ENCODE assay signal across 16 cellular contexts in the genomic region with DNA sequence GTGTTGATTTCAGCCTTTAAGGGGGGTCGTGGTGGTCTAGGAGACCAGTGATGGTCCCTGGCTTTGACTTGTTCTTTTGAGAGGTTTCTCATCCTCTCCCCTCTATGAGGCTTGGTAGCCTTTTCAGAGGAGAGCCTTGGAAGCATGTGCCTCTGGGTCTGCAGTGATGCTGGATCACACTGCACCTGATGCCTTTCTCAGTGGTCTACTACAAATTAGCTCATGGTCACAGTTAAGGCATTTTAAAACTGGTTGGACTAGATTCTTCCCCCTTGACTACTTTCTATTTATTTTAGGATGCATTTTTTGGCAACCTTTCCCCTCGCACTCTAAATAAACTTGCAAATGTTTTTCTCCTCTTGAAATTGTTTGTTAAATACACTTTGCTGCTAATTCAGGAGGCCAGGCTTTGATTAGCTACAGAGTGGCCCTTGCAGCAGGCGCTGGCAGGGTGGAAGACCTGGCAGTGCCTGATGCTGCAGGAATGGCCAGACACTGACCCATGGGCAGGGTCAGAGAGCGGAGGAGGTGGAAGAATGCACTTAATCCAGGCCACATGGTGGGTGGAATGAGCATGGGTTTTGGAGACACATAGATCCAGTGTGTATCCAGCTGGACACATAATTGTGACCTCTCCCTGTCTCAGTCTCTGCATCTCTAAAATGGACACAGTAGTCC.
DNase-seq lines count a peak whose midpoint lies in the region; ATAC-seq, FAIRE-seq and TF ChIP-seq lines count a peak whose summit lies in the region.
"Had no signal": no experiment of that assay in that cellular context is flagged by ENCODE, and none has a peak within 500 bp of the region (broad histone marks: within the 10 kb centered on the region; RNA-seq: fewer than 3 reads in every experiment).

No MANE protein-coding gene starts in this region.

- H2AFZ ChIP-seq in H1 (ENCODE audit: low read length): no peak overlapping the region

- no peak overlapping the region for H4K8ac ChIP-seq in H1 (ENCODE audit: extremely low read depth, insufficient read depth, low read length)

- H3K23ac ChIP-seq in H1 (ENCODE audit: insufficient read length): no peak overlapping the region

- H3K14ac ChIP-seq in H1 (ENCODE audit: insufficient read length): no peak overlapping the region

- peak; percentile 7 for FAIRE-seq in H1 (lab: Jason Lieb, UNC)
- FAIRE-seq: D721Med had no signal

- no peak overlapping the region for H2BK120ac ChIP-seq in H1 (replicated peaks; ENCODE audit: low read depth, low read length)

- H2BK12ac ChIP-seq in H1 (ENCODE audit: low read depth, low read length): no peak overlapping the region

- TF ChIP-seq RAD21 in H1 (IDR thresholded peaks at IDR 0.05 in 1 of 2, conservative IDR thresholded peaks at IDR 0.05 in 1 of 2; ENCODE audit: low read depth in 2 of 2, low read length in 2 of 2): no peak

- no peak overlapping the region for H4K91ac ChIP-seq in H1 (replicated peaks; ENCODE audit: insufficient read length, low read length)

- no peak for TF ChIP-seq EP300 in H1 (IDR thresholded peaks at IDR 0.05; ENCODE audit: borderline replicate concordance in 1 of 2, low read depth in 2 of 2, low read length in 2 of 2)

- H3K4ac ChIP-seq in H1 (replicated peaks; ENCODE audit: insufficient read length, low read depth, low read length): no peak overlapping the region

- DNase-seq in H1 (ENCODE audit: low read depth in 1 of 2, low spot score in 2 of 2) (no peak), lower lobe of right lung (peak; percentile 54), H4 (ENCODE audit: low spot score) (no peak), COLO829 (ENCODE audit: low spot score) (no peak)
- DNase-seq: CD4-positive, alpha-beta memory T cell; Kasumi-1; NCI-H187; NK-92 treated with Interleukin-12 subunit alpha and Interleukin-12 subunit beta, amount 100 ng/mL, for 24 hours; RPMI8226 had no signal

- H3K79me2 ChIP-seq in H1 (ENCODE audit: control insufficient read depth in 1 of 2, insufficient read depth in 2 of 2, low read length in 2 of 2): no peaks in the 10 kb centered on the region

- CTCF ChIA-PET in H1 (lab: Charles Lee; ENCODE audit: partially characterized antibody): interaction anchor here (1.2 to 2.2 kb wide), 4 partner anchors 9 to 272 kb away, joined by 4 to 6 read pairs (median 4); no protein-coding TSS in a partner anchor

- H3K4me1 ChIP-seq in H1 (replicated peaks in 1 of 4; ENCODE audit: control insufficient read depth in 3 of 4, insufficient read depth in 4 of 4, low read length in 3 of 4) (no peaks in the 10 kb centered on the region; a peak in 2 of 7 replicates), lower lobe of right lung (peaks cover 16% of the 10 kb centered on the region)
- H3K4me1 ChIP-seq: HAP-1, SJCRH30 had no signal

- no peak overlapping the region for H3K4me2 ChIP-seq in H1 (ENCODE audit: insufficient read depth in 1 of 2, low read depth in 2 of 2, low read length in 2 of 2)

- no peak overlapping the region for H2AK5ac ChIP-seq in H1 (ENCODE audit: low read depth, low read length)

- no peaks in the 10 kb centered on the region for H4K20me1 ChIP-seq in H1 (replicated peaks in 1 of 2; ENCODE audit: control insufficient read depth in 1 of 2, insufficient read depth in 2 of 2, low read length in 2 of 2)

- POLR2A ChIA-PET in H1 (lab: Charles Lee; ENCODE audit: partially characterized antibody): no interaction called here

- H3K36me3 ChIP-seq in H1 (ENCODE audit: control insufficient read depth in 2 of 4, insufficient read depth in 4 of 4, low read length in 3 of 4) (no peaks in the 10 kb centered on the region), lower lobe of right lung (peaks cover 20% of the 10 kb centered on the region)
- H3K36me3 ChIP-seq: BE2C, HAP-1, SJCRH30 had no signal

- WGBS in H1 (ENCODE audit: extremely low coverage in 1 of 2, insufficient coverage in 1 of 2, insufficient read length in 1 of 2, insufficient replicate concordance in 2 of 2, low coverage in 1 of 2, low lambda C conversion rate in 2 of 2, missing lambda C conversion rate in 1 of 2), 2 experiments: 89% methylated on average over 4 of the region's 4 CpGs; no CpG with 5 or more reads in 1 of the 2 experiments

- H3K79me1 ChIP-seq in H1 (ENCODE audit: low read depth, low read length): no peaks in the 10 kb centered on the region

- no peaks in the 10 kb centered on the region for H3K23me2 ChIP-seq in H1 (ENCODE audit: low read depth, low read length)

- ATAC-seq in lower lobe of right lung: peak; percentile 83 to 86
- no peak for ATAC-seq in HG02981 (IDR thresholded peaks at IDR 0.05; ENCODE audit: unreplicated experiment)

- no peak overlapping the region for H3K9ac ChIP-seq in H1 (replicated peaks in 1 of 4; ENCODE audit: extremely low read depth in 1 of 4, low read depth in 3 of 4, low read length in 3 of 4)

- H3K9me3 ChIP-seq in H1 (ENCODE audit: insufficient read depth in 2 of 2, low read depth in 1 of 2, low read length in 1 of 2) (no peaks in the 10 kb centered on the region), lower lobe of right lung (no peaks in the 10 kb centered on the region)
- H3K9me3 ChIP-seq: BE2C, HAP-1, SJCRH30 had no signal

- TF ChIP-seq POLR2A in H1 (IDR thresholded peaks at IDR 0.05; ENCODE audit: control extremely low read depth in 1 of 2, low read depth in 2 of 2, low read length in 2 of 2): no peak

- H3K56ac ChIP-seq in H1 (replicated peaks; ENCODE audit: insufficient read length, low read depth, low read length): no peak overlapping the region

- H2BK20ac ChIP-seq in H1 (ENCODE audit: low read length): no peak overlapping the region

- no peak overlapping the region for H3K18ac ChIP-seq in H1 (ENCODE audit: extremely low read depth, low read length)

- no peak overlapping the region for H4K5ac ChIP-seq in H1 (ENCODE audit: insufficient read length, low read depth, low read length)

- intact Hi-C loops in lower lobe of right lung (cut with DNase I): no loop called here

- H2BK5ac ChIP-seq in H1 (ENCODE audit: low read depth, low read length): no peak overlapping the region

- H3K27ac ChIP-seq in 22Rv1 (peak overlapping the region; percentile 58), C4-2B (peak overlapping the region; percentile 44), H1 (ENCODE audit: low read depth, low read length) (no peak overlapping the region), lower lobe of right lung (no peak overlapping the region)
- H3K27ac ChIP-seq: SJCRH30 had no signal

- H3K4me3 ChIP-seq in H1 (ENCODE audit: extremely low read depth in 1 of 4, insufficient read depth in 2 of 4, low read depth in 3 of 4, low read length in 4 of 4) (no peak overlapping the region), lower lobe of right lung (no peak overlapping the region)
- H3K4me3 ChIP-seq: HAP-1, SJCRH30 had no signal

- H2BK15ac ChIP-seq in H1 (ENCODE audit: low read length): no peak overlapping the region

- TF ChIP-seq CTCF in 22Rv1 (IDR thresholded peaks at IDR 0.05): no peak
- TF ChIP-seq CTCF in C4-2B (conservative IDR thresholded peaks at IDR 0.05): no peak
- no peak for TF ChIP-seq CTCF in H1 (IDR thresholded peaks at IDR 0.05; ENCODE audit: control extremely low read depth in 1 of 3, insufficient read depth in 1 of 3, low read depth in 1 of 3, low read length in 3 of 3)
- no peak for TF ChIP-seq CTCF in lower lobe of right lung (IDR thresholded peaks at IDR 0.05)

- H3K27me3 ChIP-seq in H1 (replicated peaks in 1 of 4; ENCODE audit: control insufficient read depth in 3 of 4, extremely low read depth in 1 of 4, insufficient read depth in 3 of 4, low read length in 3 of 4) (no peaks in the 10 kb centered on the region), lower lobe of right lung (ENCODE audit: low read depth) (no peaks in the 10 kb centered on the region)
- H3K27me3 ChIP-seq: BE2C, SJCRH30 had no signal

TF ChIP-seq in H1, 55 proteins besides CTCF, POLR2A, EP300 and RAD21:
- TF ChIP-seq RXRA (IDR thresholded peaks at IDR 0.05; ENCODE audit: insufficient read depth, low read depth, low read length) (no peak), CREB1 (IDR thresholded peaks at IDR 0.05) (no peak)

Comparison
In these comparisons a context has a peak if more than half of its experiments do, and no peak if none do; other contexts are left out.
1. H3K27ac ChIP-seq: peak in 22Rv1 (single experiment) and C4-2B (single experiment); none in H1 (single experiment) and lower lobe of right lung (single experiment).